ENCODE assay signal across 1 cellular context in genomic region chr9:470041-470781, GRCh38.
A peak's percentile ranks its signal among the peaks of the same experiment; 100 is the strongest.
TF ChIP-seq lines count a peak whose summit lies in the region.

No MANE protein-coding gene starts in this region.

TF ChIP-seq in HepG2, 621 proteins besides CTCF, POLR2A, EP300 and RAD21 (continued from another document and continues in another):
- TF ChIP-seq ZBED4 (CRISPR knock-in tag; IDR thresholded peaks at IDR 0.05; ENCODE audit: borderline replicate concordance): 0 out of 2 replicates have a peak, but pooled peaks have one; percentile 17
- no peak for TF ChIP-seq RORA (CRISPR knock-in tag; IDR thresholded peaks at IDR 0.05)
- no peak for TF ChIP-seq GLMP (CRISPR knock-in tag; IDR thresholded peaks at IDR 0.05; ENCODE audit: borderline replicate concordance)
- no peak for TF ChIP-seq MAFF (IDR thresholded peaks at IDR 0.05; ENCODE audit: low read depth, low read length)
- TF ChIP-seq HNF4G (IDR thresholded peaks at IDR 0.05; ENCODE audit: borderline replicate concordance, low read depth, low read length): no peak
- TF ChIP-seq HNF4G (CRISPR knock-in tag; IDR thresholded peaks at IDR 0.05; ENCODE audit: borderline replicate concordance, low read depth): no peak
- TF ChIP-seq SMARCE1 (IDR thresholded peaks at IDR 0.05; ENCODE audit: borderline replicate concordance): no peak
- TF ChIP-seq PRMT3 (CRISPR knock-in tag; IDR thresholded peaks at IDR 0.05; ENCODE audit: borderline replicate concordance, low read depth): 0 out of 2 replicates have a peak, but pooled peaks have one; percentile 51
- no peak for TF ChIP-seq TEF (CRISPR knock-in tag; IDR thresholded peaks at IDR 0.05)
- no peak for TF ChIP-seq CBX2 (IDR thresholded peaks at IDR 0.05; ENCODE audit: low read depth, low read length)
- no peak for TF ChIP-seq CBX2 (CRISPR knock-in tag; IDR thresholded peaks at IDR 0.05; ENCODE audit: low read depth)
- no peak for TF ChIP-seq ZNF318 (CRISPR knock-in tag; IDR thresholded peaks at IDR 0.05)
- TF ChIP-seq ATAD3A (CRISPR knock-in tag; IDR thresholded peaks at IDR 0.05): no peak
- no peak for TF ChIP-seq CEBPB (IDR thresholded peaks at IDR 0.05; ENCODE audit: borderline replicate concordance, low read depth, low read length)
- peak; percentile 68; the same call in 1 of the 2 replicates for TF ChIP-seq REPIN1 (CRISPR knock-in tag; IDR thresholded peaks at IDR 0.05; ENCODE audit: borderline replicate concordance, low read depth)
- no peak for TF ChIP-seq ATF7 (IDR thresholded peaks at IDR 0.05)
- TF ChIP-seq ATF7 (CRISPR knock-in tag; IDR thresholded peaks at IDR 0.05): no peak
- TF ChIP-seq ARID3A (IDR thresholded peaks at IDR 0.05; ENCODE audit: low read depth, low read length): no peak
- 0 out of 2 replicates have a peak, but pooled peaks have one; percentile 27 for TF ChIP-seq ZNF556 (CRISPR knock-in tag; IDR thresholded peaks at IDR 0.05; ENCODE audit: borderline replicate concordance)
- no peak for TF ChIP-seq ZNF839 (CRISPR knock-in tag; IDR thresholded peaks at IDR 0.05; ENCODE audit: borderline replicate concordance)
- no peak; the same call in 1 of the 2 replicates for TF ChIP-seq ZNF484 (CRISPR knock-in tag; IDR thresholded peaks at IDR 0.05; ENCODE audit: borderline replicate concordance, low read depth)
- no peak for TF ChIP-seq TGIF2 (CRISPR knock-in tag; IDR thresholded peaks at IDR 0.05)
- TF ChIP-seq ZNF224 (CRISPR knock-in tag; IDR thresholded peaks at IDR 0.05): no peak
- TF ChIP-seq ZUFSP (CRISPR knock-in tag; IDR thresholded peaks at IDR 0.05; ENCODE audit: borderline replicate concordance): no peak
- peak; percentile 64; the same call in 1 of the 2 replicates for TF ChIP-seq ZNF709 (CRISPR knock-in tag; IDR thresholded peaks at IDR 0.05)
- TF ChIP-seq ZNF501 (CRISPR knock-in tag; IDR thresholded peaks at IDR 0.05): peak; percentile 8; the same call in 1 of the 2 replicates
- no peak for TF ChIP-seq AFF4 (CRISPR knock-in tag; IDR thresholded peaks at IDR 0.05)
- peak; percentile 59 for TF ChIP-seq RBFOX2 (IDR thresholded peaks at IDR 0.05; ENCODE audit: low read depth, low read length)
- peak; percentile 26; the same call in 1 of the 2 replicates for TF ChIP-seq BCL6 (CRISPR knock-in tag; IDR thresholded peaks at IDR 0.05)
- TF ChIP-seq ZNF720 (CRISPR knock-in tag; IDR thresholded peaks at IDR 0.05): 0 out of 2 replicates have a peak, but pooled peaks have one; percentile 40
- no peak for TF ChIP-seq ZNF567 (CRISPR knock-in tag; IDR thresholded peaks at IDR 0.05; ENCODE audit: borderline replicate concordance)
- TF ChIP-seq SSRP1 (CRISPR knock-in tag; IDR thresholded peaks at IDR 0.05): no peak
- TF ChIP-seq ZNF577 (CRISPR knock-in tag; IDR thresholded peaks at IDR 0.05; ENCODE audit: borderline replicate concordance, low read depth): no peak
- 0 out of 2 replicates have a peak, but pooled peaks have one; percentile 14 for TF ChIP-seq U2AF2 (IDR thresholded peaks at IDR 0.05; ENCODE audit: low read depth, low read length)
- TF ChIP-seq ZNF7 (CRISPR knock-in tag; IDR thresholded peaks at IDR 0.05): no peak
- TF ChIP-seq HNRNPUL1 (IDR thresholded peaks at IDR 0.05; ENCODE audit: low read depth, low read length): no peak
- TF ChIP-seq MBD4 (IDR thresholded peaks at IDR 0.05; ENCODE audit: borderline replicate concordance, low read length): no peak
- TF ChIP-seq ZFP90 (CRISPR knock-in tag; IDR thresholded peaks at IDR 0.05; ENCODE audit: borderline replicate concordance): no peak; the same call in 1 of the 2 replicates
